In genomic region chr3:55474213-55474632, GRCh38 we compare ENCODE assay signal across 26 cellular contexts. TPM values are rescaled to one million over a fixed set of nuclear protein-coding genes. Genes with fewer than 3 reads are reported as not detected.
DNase-seq lines count a peak whose midpoint lies in the region; ATAC-seq and TF ChIP-seq lines count a peak whose summit lies in the region.
"Had no signal": no experiment of that assay in that cellular context is flagged by ENCODE, and none has a peak within 500 bp of the region (broad histone marks: within the 10 kb centered on the region; RNA-seq: fewer than 3 reads in every experiment).

No MANE protein-coding gene starts in this region.

- H3K18ac ChIP-seq in neuronal stem cell (ENCODE audit: low read length) = no peak overlapping the region

- H2AFZ ChIP-seq in neuronal stem cell (ENCODE audit: low read length) = no peak overlapping the region

- TF ChIP-seq CTCF in GM06990 (IDR thresholded peaks at IDR 0.05; ENCODE audit: insufficient read depth, low read length, poor library complexity, severe bottlenecking) (no peak), astrocyte of the cerebellum (IDR thresholded peaks at IDR 0.05; ENCODE audit: low read depth, low read length, missing control alignments) (no peak)

- no peak overlapping the region for H4K91ac ChIP-seq in neuronal stem cell (ENCODE audit: low read depth, low read length, poor library complexity)

- H3K27ac Mint-ChIP-seq in stimulated activated naive B cell treated with anti-CD40 and anti-IgM and Interleukin-4, amounts not matched to agents 10 μg/mL and 1 μg/mL and 100 μg/mL, for 72 hours = no peak overlapping the region
- no peak overlapping the region for H3K27ac Mint-ChIP-seq in immature natural killer cell
- H3K27ac Mint-ChIP-seq: activated CD8-positive, alpha-beta T cell treated with anti-CD3 and anti-CD28 coated beads for 36 hours; activated naive CD4-positive, alpha-beta T cell treated with anti-CD3 and anti-CD28 coated beads, Interleukin-2, amount 50 U/mL, for 72 hours; CD8-positive, alpha-beta T cell had no signal

- H2AK5ac ChIP-seq in neuronal stem cell (ENCODE audit: low read depth, low read length) = no peak overlapping the region

- no peak overlapping the region for H3K27ac ChIP-seq in iPS DF 6.9 (ENCODE audit: low read length)
- no peak overlapping the region for H3K27ac ChIP-seq in neuronal stem cell (replicated peaks; ENCODE audit: low read length)
- H3K27ac ChIP-seq: KMS-11, psoas muscle, suprapubic skin had no signal

- DNase-seq in GM06990 (ENCODE audit: extremely low read depth, insufficient read length) = peak; percentile 3
- DNase-seq in astrocyte of the cerebellum (ENCODE audit: low read depth) = no peak
- no peak for DNase-seq in iPS DF 6.9 (ENCODE audit: low read depth, low spot score)
- DNase-seq in neuronal stem cell (ENCODE audit: low spot score) = peak; percentile 20
- DNase-seq in stimulated activated naive B cell treated with anti-CD40 and anti-IgM and Interleukin-4, amounts not matched to agents 10 μg/mL and 1 μg/mL and 100 μg/mL, for 72 hours = no peak
- DNase-seq in immature natural killer cell = no peak
- no peak for DNase-seq in DMS 273 treated with DMSO at 0.1 percent for 48 hours (lab: John Stamatoyannopoulos, UW)
- DNase-seq: activated CD4-positive, CD25-positive, alpha-beta regulatory T cell treated with anti-CD3 and anti-CD28 coated beads, Interleukin-2, amount 50 U/mL, for 72 hours; activated CD8-positive, alpha-beta T cell treated with anti-CD3 and anti-CD28 coated beads for 36 hours; AML-193; anterior cingulate cortex; caudate nucleus; CD8-positive, alpha-beta T cell; dermis blood vessel endothelial cell; NCI-H1436; NCI-H2081 treated with DMSO at 0.1 percent for 48 hours; NCI-H748 treated with DMSO at 0.1 percent for 48 hours; psoas muscle; RPMI8226; stimulated activated CD4-positive, alpha-beta T cell treated with anti-CD3 and anti-CD28 coated beads, Interleukin-15, amount 100 ng/mL, for 24 hours; stimulated activated naive CD4-positive, alpha-beta T cell; T-helper 1 cell had no signal

- no peak overlapping the region for H2BK120ac ChIP-seq in neuronal stem cell (ENCODE audit: low read depth, low read length)

- no peaks in the 10 kb centered on the region for H3K9me3 Mint-ChIP-seq in stimulated activated naive B cell treated with anti-CD40 and anti-IgM and Interleukin-4, amounts not matched to agents 10 μg/mL and 1 μg/mL and 100 μg/mL, for 72 hours
- peaks cover 0 to 7% (median 0%) of the 10 kb centered on the region in 6 donors for H3K9me3 Mint-ChIP-seq in immature natural killer cell
- H3K9me3 Mint-ChIP-seq: activated CD8-positive, alpha-beta T cell treated with anti-CD3 and anti-CD28 coated beads for 36 hours; CD8-positive, alpha-beta T cell had no signal

- H3K9me3 ChIP-seq in iPS DF 6.9 (ENCODE audit: control insufficient read depth, insufficient read depth, low read length) (no peaks in the 10 kb centered on the region), neuronal stem cell (replicated peaks in 1 of 2; ENCODE audit: control insufficient read depth in 2 of 2, insufficient read depth in 1 of 2, low read depth in 1 of 2, low read length in 2 of 2) (no peaks in the 10 kb centered on the region)
- H3K9me3 ChIP-seq: psoas muscle, suprapubic skin had no signal

- H3K27me3 Mint-ChIP-seq in stimulated activated naive B cell treated with anti-CD40 and anti-IgM and Interleukin-4, amounts not matched to agents 10 μg/mL and 1 μg/mL and 100 μg/mL, for 72 hours = peaks cover 11 to 53% of the 10 kb centered on the region in 2 donors
- peaks cover 4 to 8% (median 4%) of the 10 kb centered on the region in 3 donors for H3K27me3 Mint-ChIP-seq in immature natural killer cell (ENCODE audit: low read depth in 3 of 3)

- no peak overlapping the region for H3K4me3 ChIP-seq in GM06990 (replicated peaks; ENCODE audit: low read depth, low read length)
- peak overlapping the region; percentile 27 for H3K4me3 ChIP-seq in astrocyte of the cerebellum (ENCODE audit: low read depth, low read length)
- peak overlapping the region; percentile 52; the same call in 1 of the 2 replicates for H3K4me3 ChIP-seq in iPS DF 6.9 (ENCODE audit: low read length)
- H3K4me3 ChIP-seq in neuronal stem cell (ENCODE audit: low read length in 2 of 2) = peak overlapping the region in 1 of 2 donors; percentile 46
- H3K4me3 ChIP-seq: psoas muscle, suprapubic skin had no signal

- H3K4me1 Mint-ChIP-seq in stimulated activated naive B cell treated with anti-CD40 and anti-IgM and Interleukin-4, amounts not matched to agents 10 μg/mL and 1 μg/mL and 100 μg/mL, for 72 hours = no peaks in the 10 kb centered on the region
- H3K4me1 Mint-ChIP-seq in immature natural killer cell = no peaks in the 10 kb centered on the region

- H3K9ac ChIP-seq in neuronal stem cell (ENCODE audit: low read depth, low read length, poor library complexity) = peak overlapping the region; percentile 64
- H3K9ac ChIP-seq: KMS-11 had no signal

- no CpG with 5 or more reads among the region's 44 CpGs for WGBS in iPS DF 6.9 (ENCODE audit: insufficient coverage, insufficient read length)
- WGBS in neuronal stem cell (ENCODE audit: extremely low coverage in 2 of 2, insufficient read length in 2 of 2, insufficient replicate concordance in 1 of 2), 2 donors = no CpG with 5 or more reads among the region's 44 CpGs

- H3K4me1 ChIP-seq in iPS DF 6.9 (ENCODE audit: control insufficient read depth, insufficient read depth, low read length) = no peaks in the 10 kb centered on the region; the same call in 1 of the 2 replicates
- no peaks in the 10 kb centered on the region for H3K4me1 ChIP-seq in neuronal stem cell (ENCODE audit: control insufficient read depth in 2 of 2, insufficient read depth in 1 of 2, low read depth in 1 of 2, low read length in 2 of 2)
- H3K4me1 ChIP-seq: psoas muscle, suprapubic skin had no signal

- H3K4me2 ChIP-seq in neuronal stem cell (ENCODE audit: insufficient read depth, low read length, poor library complexity, severe bottlenecking) = peak overlapping the region; percentile 65
- H3K4me2 ChIP-seq: KMS-11 had no signal

- H3K27me3 ChIP-seq in GM06990 (replicated peaks; ENCODE audit: control insufficient read depth, insufficient read depth, low read length) (no peaks in the 10 kb centered on the region), iPS DF 6.9 (ENCODE audit: control insufficient read depth, insufficient read depth, low read length) (peaks cover 12% of the 10 kb centered on the region; the same call in 1 of the 2 replicates), neuronal stem cell (ENCODE audit: control insufficient read depth in 3 of 3, insufficient read depth in 3 of 3, low read depth in 1 of 3, low read length in 3 of 3) (peaks cover 0 to 11% (median 0%) of the 10 kb centered on the region in 3 experiments)
- H3K27me3 ChIP-seq: suprapubic skin had no signal

- no peaks in the 10 kb centered on the region for H3K79me1 ChIP-seq in neuronal stem cell (ENCODE audit: low read depth, low read length)

- in situ Hi-C loops in astrocyte of the cerebellum (cut with HindIII; ENCODE audit: low sequenced_read_pairs) = no loop called here

- no peak overlapping the region for H3K4me3 Mint-ChIP-seq in stimulated activated naive B cell treated with anti-CD40 and anti-IgM and Interleukin-4, amounts not matched to agents 10 μg/mL and 1 μg/mL and 100 μg/mL, for 72 hours
- no peak overlapping the region for H3K4me3 Mint-ChIP-seq in immature natural killer cell
- H3K4me3 Mint-ChIP-seq: activated CD8-positive, alpha-beta T cell treated with anti-CD3 and anti-CD28 coated beads for 36 hours; CD8-positive, alpha-beta T cell had no signal

- H2BK12ac ChIP-seq in neuronal stem cell (ENCODE audit: low read length) = no peak overlapping the region

- no peak for ATAC-seq in stimulated activated naive B cell treated with anti-CD40 and anti-IgM and Interleukin-4, amounts not matched to agents 10 μg/mL and 1 μg/mL and 100 μg/mL, for 72 hours (replicated peaks)
- no peak for ATAC-seq in GM18867 (IDR thresholded peaks at IDR 0.05; ENCODE audit: unreplicated experiment)
- ATAC-seq: activated CD8-positive, alpha-beta T cell treated with anti-CD3 and anti-CD28 coated beads for 36 hours; activated naive CD4-positive, alpha-beta T cell treated with anti-CD3 and anti-CD28 coated beads, Interleukin-2, amount 50 U/mL, for 72 hours; CD8-positive, alpha-beta T cell; psoas muscle had no signal

- no peaks in the 10 kb centered on the region for H3K36me3 Mint-ChIP-seq in stimulated activated naive B cell treated with anti-CD40 and anti-IgM and Interleukin-4, amounts not matched to agents 10 μg/mL and 1 μg/mL and 100 μg/mL, for 72 hours
- no peaks in the 10 kb centered on the region for H3K36me3 Mint-ChIP-seq in immature natural killer cell
- H3K36me3 Mint-ChIP-seq: activated naive CD4-positive, alpha-beta T cell treated with anti-CD3 and anti-CD28 coated beads, Interleukin-2, amount 50 U/mL, for 72 hours; CD8-positive, alpha-beta T cell had no signal

- H3K23ac ChIP-seq in neuronal stem cell (ENCODE audit: low read depth, low read length, poor library complexity) = no peak overlapping the region

- H4K8ac ChIP-seq in neuronal stem cell (ENCODE audit: low read depth, low read length) = no peak overlapping the region

- no peak overlapping the region for H2BK5ac ChIP-seq in neuronal stem cell (ENCODE audit: low read length)

- H2BK15ac ChIP-seq in neuronal stem cell (ENCODE audit: low read length) = no peak overlapping the region

- peak overlapping the region; percentile 1 for H3K14ac ChIP-seq in neuronal stem cell (ENCODE audit: low read length)

- no peak overlapping the region for H3K4ac ChIP-seq in neuronal stem cell (ENCODE audit: low read length)

- H3K36me3 ChIP-seq in GM06990 (ENCODE audit: control insufficient read depth, insufficient read depth, low read length) (no peaks in the 10 kb centered on the region), iPS DF 6.9 (ENCODE audit: control insufficient read depth, insufficient read depth, low read length) (no peaks in the 10 kb centered on the region), neuronal stem cell (replicated peaks in 1 of 2; ENCODE audit: control insufficient read depth in 2 of 2, insufficient read depth in 2 of 2, low read length in 2 of 2) (peaks cover 0 to 96% of the 10 kb centered on the region in 2 donors)
- H3K36me3 ChIP-seq: suprapubic skin had no signal

RNA-seq across cellular contexts. Expression of gene WNT5A, which starts 12.9 kb away (rescaled TPM):
- polyA plus RNA-seq in neuronal stem cell (2013, experiment 1 of 2) = 1.7 TPM
- 1.6 TPM for polyA plus RNA-seq in neuronal stem cell (2013, experiment 2 of 2)
- polyA plus RNA-seq in immature natural killer cell = not detected

Comparison
In these comparisons a context has a peak if more than half of its experiments do, and no peak if none do; other contexts are left out.
1. DNase-seq: peak in GM06990 (single experiment) and neuronal stem cell (single experiment); none in astrocyte of the cerebellum (single experiment), iPS DF 6.9 (single experiment), stimulated activated naive B cell treated with anti-CD40 and anti-IgM and Interleukin-4, amounts not matched to agents 10 μg/mL and 1 μg/mL and 100 μg/mL, for 72 hours (single experiment), immature natural killer cell (0 of 3) and DMS 273 treated with DMSO at 0.1 percent for 48 hours (single experiment).